ENCODE assay signal across 10 cellular contexts in the genomic region with DNA sequence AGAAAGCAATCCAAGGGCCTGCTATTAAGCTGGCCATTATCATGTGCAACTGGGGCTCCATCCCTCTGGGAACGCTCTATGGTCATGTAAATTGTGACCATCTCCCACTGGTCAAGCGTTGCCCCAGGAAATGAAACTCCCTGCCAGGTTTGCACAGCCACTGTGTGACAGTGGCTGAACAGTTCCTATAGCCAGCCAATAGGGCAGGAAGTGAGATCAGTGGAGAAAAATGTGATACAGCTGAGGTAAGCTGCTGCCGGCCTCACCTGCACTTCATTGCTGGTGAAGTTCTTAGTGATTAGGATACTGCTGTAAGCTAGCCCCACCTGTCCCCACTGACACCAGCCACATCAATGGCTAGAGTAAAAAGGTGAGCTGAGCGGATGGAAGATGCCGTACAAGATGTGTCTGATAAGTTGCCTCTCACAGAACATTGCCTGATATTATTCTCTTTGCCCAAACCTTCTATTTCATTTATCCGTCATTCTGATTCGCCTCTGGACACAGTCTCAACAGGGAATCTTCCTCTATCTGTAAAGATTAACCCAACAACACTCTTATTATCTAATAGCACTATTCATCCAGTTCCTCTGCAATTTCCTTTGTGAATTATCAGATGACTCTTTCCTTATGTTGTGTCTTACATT. TPM values are rescaled to one million over a fixed set of nuclear protein-coding genes. Genes with fewer than 3 reads are reported as not detected.
DNase-seq lines count a peak whose midpoint lies in the region; ATAC-seq, FAIRE-seq and TF ChIP-seq lines count a peak whose summit lies in the region.
"Had no signal": no experiment of that assay in that cellular context is flagged by ENCODE, and none has a peak within 500 bp of the region (broad histone marks: within the 10 kb centered on the region; RNA-seq: fewer than 3 reads in every experiment).

No MANE protein-coding gene starts in this region.

- TF ChIP-seq CTCF in PC-9 (conservative IDR thresholded peaks at IDR 0.05) = peak; percentile 26; the same call in 1 of the 2 replicates
- no peak for TF ChIP-seq CTCF in fibroblast of pulmonary artery (IDR thresholded peaks at IDR 0.05; ENCODE audit: low read length, missing control alignments)
- TF ChIP-seq CTCF in pancreas (IDR thresholded peaks at IDR 0.05) = no peak

- H3K27me3 ChIP-seq in PC-9 (ENCODE audit: insufficient read depth, low read depth) (no peaks in the 10 kb centered on the region), pancreas (no peaks in the 10 kb centered on the region), Karpas-422 (ENCODE audit: low read length) (no peaks in the 10 kb centered on the region)
- H3K27me3 ChIP-seq: cardiac muscle cell had no signal

- H3K9me3 Mint-ChIP-seq in stimulated activated effector memory CD8-positive, alpha-beta T cell treated with anti-CD3 and anti-CD28 coated beads, Interleukin-12 subunit alpha, Interleukin-12 subunit beta, amount 100 ng/mL, for 72 hours = no peaks in the 10 kb centered on the region

- H3K27ac ChIP-seq in PC-9 (peak overlapping the region; percentile 96), pancreas (peak overlapping the region in 2 of 4 donors; percentile 53 to 66), Karpas-422 (ENCODE audit: low read length) (no peak overlapping the region)
- H3K27ac ChIP-seq: cardiac muscle cell had no signal

- no peak overlapping the region for H3K9ac ChIP-seq in Karpas-422 (ENCODE audit: low read length)

- peak; percentile 50 to 86 (median 70) for ATAC-seq in pancreas
- no peak for ATAC-seq in GM18868 (IDR thresholded peaks at IDR 0.05; ENCODE audit: unreplicated experiment)
- no peak for ATAC-seq in stimulated activated effector memory CD8-positive, alpha-beta T cell treated with anti-CD3 and anti-CD28 coated beads, Interleukin-12 subunit alpha, Interleukin-12 subunit beta, amount 100 ng/mL, for 72 hours

- H3K36me3 ChIP-seq in PC-9 (ENCODE audit: low read depth) = no peaks in the 10 kb centered on the region
- no peaks in the 10 kb centered on the region for H3K36me3 ChIP-seq in pancreas
- H3K36me3 ChIP-seq in Karpas-422 (ENCODE audit: insufficient read depth, low read length) = no peaks in the 10 kb centered on the region
- H3K36me3 ChIP-seq: cardiac muscle cell had no signal

- no peak overlapping the region for H3K4me3 Mint-ChIP-seq in stimulated activated effector memory CD8-positive, alpha-beta T cell treated with anti-CD3 and anti-CD28 coated beads, Interleukin-12 subunit alpha, Interleukin-12 subunit beta, amount 100 ng/mL, for 72 hours

- no peaks in the 10 kb centered on the region for H4K20me1 ChIP-seq in PC-9 (ENCODE audit: insufficient read depth)
- H4K20me1 ChIP-seq in Karpas-422 (ENCODE audit: insufficient read depth, low read depth, low read length) = no peaks in the 10 kb centered on the region

- POLR2A ChIA-PET in PC-9 (lab: Charles Lee; ENCODE audit: unreplicated experiment) = interaction anchor here (0.6 to 0.7 kb wide), 4 partner anchors 32 to 67 kb away, joined by 3 to 4 read pairs (median 4); no protein-coding TSS in a partner anchor

- WGBS in pancreas, 2 donors = 73 to 78% methylated on average over 7 of the region's 7 CpGs

- BruUV-seq in PC-9 (replicated peaks; lab: Mats Ljungman, UMichigan) = no TSS peak

- peak; percentile 41 for DNase-seq in ELR (ENCODE audit: low read depth)
- DNase-seq in PC-9 = peak; percentile 82 to 91
- DNase-seq in fibroblast of pulmonary artery (ENCODE audit: low read depth) = peak; percentile 20
- peak in 1 of 6 donors; percentile 15 for DNase-seq in pancreas
- no peak for DNase-seq in DMS 273 treated with DMSO at 0.1 percent for 48 hours (lab: John Stamatoyannopoulos, UW)
- no peak for DNase-seq in Karpas-422
- no peak for DNase-seq in stimulated activated effector memory CD8-positive, alpha-beta T cell treated with anti-CD3 and anti-CD28 coated beads, Interleukin-12 subunit alpha, Interleukin-12 subunit beta, amount 100 ng/mL, for 72 hours (ENCODE audit: low spot score in 2 of 2)
- DNase-seq: NK-92 treated with Interleukin-12 subunit alpha and Interleukin-12 subunit beta, amount 100 ng/mL, for 24 hours had no signal

- H3K4me2 ChIP-seq in PC-9 (peak overlapping the region; percentile 69), Karpas-422 (ENCODE audit: low read depth, low read length, poor library complexity, severe bottlenecking) (no peak overlapping the region)

- H3K9me3 ChIP-seq in PC-9 (ENCODE audit: insufficient read depth, low read depth) (no peaks in the 10 kb centered on the region), pancreas (no peaks in the 10 kb centered on the region), Karpas-422 (ENCODE audit: low read length) (no peaks in the 10 kb centered on the region)

- FAIRE-seq in pancreas (lab: Jason Lieb, UNC) = no peak

- peak overlapping the region; percentile 4; the same call in 1 of the 2 replicates for H3K4me3 ChIP-seq in PC-9
- H3K4me3 ChIP-seq in fibroblast of pulmonary artery (replicated peaks; ENCODE audit: low read depth, low read length) = no peak overlapping the region
- H3K4me3 ChIP-seq in pancreas = no peak overlapping the region
- H3K4me3 ChIP-seq in Karpas-422 (ENCODE audit: low read length) = no peak overlapping the region
- H3K4me3 ChIP-seq: cardiac muscle cell had no signal

- CTCF ChIA-PET in PC-9 (lab: Charles Lee) = no interaction called here

- H3K36me3 Mint-ChIP-seq in stimulated activated effector memory CD8-positive, alpha-beta T cell treated with anti-CD3 and anti-CD28 coated beads, Interleukin-12 subunit alpha, Interleukin-12 subunit beta, amount 100 ng/mL, for 72 hours = no peaks in the 10 kb centered on the region

- intact Hi-C loops in PC-9 (cut with micrococcal nuclease; ENCODE audit: unreplicated experiment) = loop anchor here (1.0 to 2.0 kb wide), 3 partner anchors 38 to 418 kb away; partner anchors contain the start of gene CDC42BPA
- intact Hi-C loops in pancreas (cut with DNase I) = no loop called here

- peaks cover 33% of the 10 kb centered on the region for H3K4me1 ChIP-seq in PC-9 (replicated peaks; ENCODE audit: insufficient read depth)
- peaks cover 0 to 7% (median 0%) of the 10 kb centered on the region in 3 donors for H3K4me1 ChIP-seq in pancreas
- H3K4me1 ChIP-seq in Karpas-422 (ENCODE audit: low read length) = no peaks in the 10 kb centered on the region

- peaks cover 32% of the 10 kb centered on the region for H3F3A ChIP-seq in PC-9 (ENCODE audit: insufficient read depth, low read depth)

- no peaks in the 10 kb centered on the region for H3K4me1 Mint-ChIP-seq in stimulated activated effector memory CD8-positive, alpha-beta T cell treated with anti-CD3 and anti-CD28 coated beads, Interleukin-12 subunit alpha, Interleukin-12 subunit beta, amount 100 ng/mL, for 72 hours

- H3K9me2 ChIP-seq in PC-9 (ENCODE audit: insufficient read depth) (no peaks in the 10 kb centered on the region), Karpas-422 (replicated peaks; ENCODE audit: insufficient read depth, low read length) (no peaks in the 10 kb centered on the region)

- H2AFZ ChIP-seq in PC-9 (no peak overlapping the region), Karpas-422 (ENCODE audit: low read length) (no peak overlapping the region)

- H3K79me2 ChIP-seq in PC-9 (ENCODE audit: low read depth) = no peaks in the 10 kb centered on the region
- H3K79me2 ChIP-seq in Karpas-422 (ENCODE audit: low read length) = no peaks in the 10 kb centered on the region

- H3K27ac Mint-ChIP-seq in stimulated activated effector memory CD8-positive, alpha-beta T cell treated with anti-CD3 and anti-CD28 coated beads, Interleukin-12 subunit alpha, Interleukin-12 subunit beta, amount 100 ng/mL, for 72 hours = no peak overlapping the region

RNA-seq across cellular contexts. Expression of gene CDC42BPA, which starts 38.4 kb away (rescaled TPM):
- total RNA-seq in PC-9 (2021) (45.5 and 47.5 TPM in 2 replicates), pancreas (10 to 100 TPM; 11.9 to 22.5 (median 17.1) TPM)
- polyA plus RNA-seq in pancreas = 10 to 100 TPM in 1 of 2 donors, 1 to 10 TPM in 1; 5.3 to 10.3 TPM
- not detected in 2 replicates for total RNA-seq in Karpas-422 (2014; rRNA removed; shearing (Covaris generic); ENCODE audit: low replicate concordance)

Comparison
In these comparisons a context has a peak if more than half of its experiments do, and no peak if none do; other contexts are left out.
1. DNase-seq: peak in ELR (single experiment), PC-9 (2 of 2) and fibroblast of pulmonary artery (single experiment); none in DMS 273 treated with DMSO at 0.1 percent for 48 hours (single experiment), Karpas-422 (single experiment) and stimulated activated effector memory CD8-positive, alpha-beta T cell treated with anti-CD3 and anti-CD28 coated beads, Interleukin-12 subunit alpha, Interleukin-12 subunit beta, amount 100 ng/mL, for 72 hours (0 of 2).
2. ATAC-seq: peak in pancreas (4 of 4); none in GM18868 (single experiment) and stimulated activated effector memory CD8-positive, alpha-beta T cell treated with anti-CD3 and anti-CD28 coated beads, Interleukin-12 subunit alpha, Interleukin-12 subunit beta, amount 100 ng/mL, for 72 hours (single experiment).
3. RNA of gene CDC42BPA, which starts 38.4 kb away (total RNA-seq): 45.5 to 47.5 TPM in PC-9 and 11.9 to 22.5 TPM in pancreas; not detected in Karpas-422; every median in the first group is over 10 times any median in the second.